Comparison of ENCODE assay signal across 29 cellular contexts in the genomic region with DNA sequence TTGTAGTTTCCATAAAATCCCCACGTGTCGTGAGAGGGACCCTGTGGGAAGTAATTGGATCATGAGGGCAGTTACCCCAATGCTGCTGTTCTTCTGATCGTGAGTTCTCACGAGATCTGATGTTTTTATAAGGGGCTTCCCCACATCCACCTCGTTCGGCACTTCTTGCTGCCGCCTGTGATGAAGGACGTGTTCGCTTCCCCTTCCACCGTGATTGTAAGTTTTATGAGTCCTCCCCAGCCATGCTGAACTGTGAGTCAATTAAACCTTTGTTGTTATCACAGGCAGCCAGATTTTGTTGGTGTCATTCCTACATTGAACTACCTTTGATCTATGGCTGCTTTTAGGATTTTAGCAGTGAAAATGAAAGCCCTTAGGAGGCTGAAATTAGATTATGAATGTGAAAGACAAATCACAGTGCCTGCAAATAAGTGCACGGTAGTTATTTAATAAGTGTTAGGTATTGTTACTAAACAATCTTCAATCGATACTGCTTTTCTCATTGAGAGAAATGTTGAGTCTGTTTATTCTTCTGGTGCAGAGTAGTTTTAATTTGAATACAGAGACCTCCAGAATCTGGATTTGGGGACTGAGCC.
DNase-seq lines count a peak whose midpoint lies in the region; ATAC-seq lines count a peak whose summit lies in the region.
"Had no signal": no experiment of that assay in that cellular context is flagged by ENCODE, and none has a peak within 500 bp of the region (broad histone marks: within the 10 kb centered on the region; RNA-seq: fewer than 3 reads in every experiment).

No MANE protein-coding gene starts in this region.

- no peaks in the 10 kb centered on the region for H3K9me3 ChIP-seq in endocrine pancreas (ENCODE audit: control insufficient read depth, low read length)
- H3K9me3 ChIP-seq: prostate gland, testis, vagina had no signal

- H3K27ac Mint-ChIP-seq in activated T-helper 17 cell treated with anti-CD3 and anti-CD28 coated beads, Interleukin-2, amount 50 U/mL, for 72 hours, result no peak overlapping the region
- H3K27ac Mint-ChIP-seq in T-cell, result no peak overlapping the region
- H3K27ac Mint-ChIP-seq: activated CD4-positive, alpha-beta memory T cell treated with anti-CD3 and anti-CD28 coated beads, Interleukin-2, amount 10 ng/mL, durations not matched to agents 7 days and 5 days; activated naive CD8-positive, alpha-beta T cell; activated T-helper 2 cell treated with anti-CD3 and anti-CD28 coated beads, Interferon-gamma antibody, Interleukin-2, Interleukin-4, amounts not matched to agents 10 μg/mL and 5 μg/mL and 100 μg/mL, durations not matched to agents 14 hours and 24 hours and 36 hours; CD14-positive monocyte; T-helper 1 cell treated with Interleukin-12 subunit alpha and Interleukin-12 subunit beta and Interleukin-4 antibody, amounts not matched to agents 30 μg/mL and 1 μg/mL, for 36 hours had no signal

- no peaks in the 10 kb centered on the region for H3K36me3 Mint-ChIP-seq in activated T-helper 17 cell treated with anti-CD3 and anti-CD28 coated beads, Interleukin-2, amount 50 U/mL, for 72 hours (ENCODE audit: low read depth)
- H3K36me3 Mint-ChIP-seq in T-cell, result no peaks in the 10 kb centered on the region
- H3K36me3 Mint-ChIP-seq: activated naive CD8-positive, alpha-beta T cell; CD14-positive monocyte had no signal

- no peak overlapping the region for H3K9ac ChIP-seq in endocrine pancreas (ENCODE audit: control insufficient read depth, insufficient read depth, low read length)

- no peaks in the 10 kb centered on the region for H3K9me3 Mint-ChIP-seq in activated T-helper 17 cell treated with anti-CD3 and anti-CD28 coated beads, Interleukin-2, amount 50 U/mL, for 72 hours
- H3K9me3 Mint-ChIP-seq in T-cell, result peaks cover 0 to 8% (median 0%) of the 10 kb centered on the region in 3 donors
- H3K9me3 Mint-ChIP-seq: activated T-helper 2 cell treated with anti-CD3 and anti-CD28 coated beads, Interferon-gamma antibody, Interleukin-2, Interleukin-4, amounts not matched to agents 10 μg/mL and 5 μg/mL and 100 μg/mL, durations not matched to agents 14 hours and 24 hours and 36 hours; neural crest cell; T-helper 1 cell treated with Interleukin-12 subunit alpha and Interleukin-12 subunit beta and Interleukin-4 antibody, amounts not matched to agents 30 μg/mL and 1 μg/mL, for 36 hours had no signal

- DNase-seq in NCI-H748 (lab: John Stamatoyannopoulos, UW; ENCODE audit: unreplicated experiment) (peak; percentile 18), NCI-H748 treated with DMSO at 0.1 percent for 48 hours (lab: John Stamatoyannopoulos, UW) (no peak), M059J (ENCODE audit: low read depth) (peak; percentile 25), T-cell (no peak), DMS 273 treated with DMSO at 0.1 percent for 48 hours (lab: John Stamatoyannopoulos, UW) (no peak)
- no peak for DNase-seq in stimulated activated naive CD4-positive, alpha-beta T cell (lab: John Stamatoyannopoulos, UW)
- DNase-seq: activated CD4-positive, alpha-beta memory T cell treated with anti-CD3 and anti-CD28 coated beads, Interleukin-2, amount 10 ng/mL, durations not matched to agents 7 days and 5 days; activated CD4-positive, CD25-positive, alpha-beta regulatory T cell treated with anti-CD3 and anti-CD28 coated beads, Interleukin-2, amount 50 U/mL, for 72 hours; anterior cingulate cortex; DND-41; effector CD8-positive, alpha-beta T cell; erythroblast; glutamatergic neuron; NCI-H1417; NCI-H2081; NCI-H226; NCI-H69; RPMI8226; stimulated activated naive CD8-positive, alpha-beta T cell treated with anti-CD3 and anti-CD28 coated beads, Interleukin-15, Interleukin-2, amounts not matched to agents 100 U/mL and 50 U/mL, for 24 hours; testis had no signal

- ATAC-seq in activated T-helper 17 cell treated with anti-CD3 and anti-CD28 coated beads, Interleukin-2, amount 50 U/mL, for 72 hours (replicated peaks), result no peak
- no peak for ATAC-seq in T-cell (replicated peaks in 1 of 4)
- ATAC-seq: stimulated activated naive CD8-positive, alpha-beta T cell treated with anti-CD3 and anti-CD28 coated beads, Interleukin-15, Interleukin-2, amounts not matched to agents 100 U/mL and 50 U/mL, for 24 hours had no signal

- POLR2A ChIA-PET in T-cell (lab: Charles Lee), result no interaction called here

- peak overlapping the region; percentile 84 for H3K4me3 ChIP-seq in endocrine pancreas (ENCODE audit: control insufficient read depth, insufficient read depth, low read length)
- H3K4me3 ChIP-seq: prostate gland, testis had no signal

- H3K4me1 ChIP-seq in endocrine pancreas (ENCODE audit: control insufficient read depth, insufficient read depth, low read length), result peaks cover 15% of the 10 kb centered on the region
- H3K4me1 ChIP-seq: prostate gland, testis, vagina had no signal

- H3K4me3 Mint-ChIP-seq in activated T-helper 17 cell treated with anti-CD3 and anti-CD28 coated beads, Interleukin-2, amount 50 U/mL, for 72 hours, result no peak overlapping the region
- no peak overlapping the region for H3K4me3 Mint-ChIP-seq in T-cell
- H3K4me3 Mint-ChIP-seq: activated CD4-positive, alpha-beta memory T cell treated with anti-CD3 and anti-CD28 coated beads, Interleukin-2, amount 10 ng/mL, durations not matched to agents 7 days and 5 days; activated naive CD8-positive, alpha-beta T cell; CD14-positive monocyte; neural crest cell; T-helper 1 cell treated with Interleukin-12 subunit alpha and Interleukin-12 subunit beta and Interleukin-4 antibody, amounts not matched to agents 30 μg/mL and 1 μg/mL, for 36 hours had no signal

- no peaks in the 10 kb centered on the region for H3K27me3 ChIP-seq in endocrine pancreas (ENCODE audit: control insufficient read depth, insufficient read depth, low read length)
- H3K27me3 ChIP-seq: testis, vagina had no signal

- H3K27me3 Mint-ChIP-seq in activated T-helper 17 cell treated with anti-CD3 and anti-CD28 coated beads, Interleukin-2, amount 50 U/mL, for 72 hours, result peaks cover 19% of the 10 kb centered on the region
- H3K27me3 Mint-ChIP-seq in T-cell, result peaks cover 3 to 5% of the 10 kb centered on the region in 2 donors

- H3K4me1 Mint-ChIP-seq in activated T-helper 17 cell treated with anti-CD3 and anti-CD28 coated beads, Interleukin-2, amount 50 U/mL, for 72 hours, result no peaks in the 10 kb centered on the region
- H3K4me1 Mint-ChIP-seq in T-cell, result no peaks in the 10 kb centered on the region
- H3K4me1 Mint-ChIP-seq: activated CD4-positive, alpha-beta memory T cell treated with anti-CD3 and anti-CD28 coated beads, Interleukin-2, amount 10 ng/mL, durations not matched to agents 7 days and 5 days; CD14-positive monocyte; neural crest cell had no signal

- CTCF ChIA-PET in T-cell (lab: Charles Lee), result no interaction called here

- H3K36me3 ChIP-seq in endocrine pancreas (ENCODE audit: control insufficient read depth, insufficient read depth, low read length), result no peaks in the 10 kb centered on the region
- H3K36me3 ChIP-seq: prostate gland, vagina had no signal

Comparison
In these comparisons a context has a peak if more than half of its experiments do, and no peak if none do; other contexts are left out.
1. DNase-seq: peak in NCI-H748 (single experiment) and M059J (single experiment); none in NCI-H748 treated with DMSO at 0.1 percent for 48 hours (single experiment), T-cell (0 of 34), stimulated activated naive CD4-positive, alpha-beta T cell (0 of 6) and DMS 273 treated with DMSO at 0.1 percent for 48 hours (single experiment).